ENCODE assay signal across 14 cellular contexts in genomic region chr3:188385295-188385694, GRCh38.
A peak's percentile ranks its signal among the peaks of the same experiment; 100 is the strongest.
DNase-seq lines count a peak whose midpoint lies in the region; ATAC-seq, FAIRE-seq and TF ChIP-seq lines count a peak whose summit lies in the region.
"Had no signal": no experiment of that assay in that cellular context is flagged by ENCODE, and none has a peak within 500 bp of the region (broad histone marks: within the 10 kb centered on the region; RNA-seq: fewer than 3 reads in every experiment).

No MANE protein-coding gene starts in this region.

- no peak for TF ChIP-seq EP300 in HepG2 (IDR thresholded peaks at IDR 0.05; ENCODE audit: low read depth in 2 of 2, low read length in 2 of 2)
- no peak for TF ChIP-seq EP300 in HepG2 (CRISPR knock-in tag; IDR thresholded peaks at IDR 0.05; ENCODE audit: borderline replicate concordance)

- no peak for FAIRE-seq in HepG2 (lab: Jason Lieb, UNC)

- TF ChIP-seq POLR2A in right lobe of liver (IDR thresholded peaks at IDR 0.05) (no peak), HepG2 (IDR thresholded peaks at IDR 0.05; ENCODE audit: insufficient read depth in 1 of 2, low read depth in 2 of 2, low read length in 2 of 2) (no peak)

- peak overlapping the region; percentile 11 for H3K27ac Mint-ChIP-seq in mesothelial cell of epicardium
- H3K27ac Mint-ChIP-seq: H9, T-cell had no signal

- WGBS in right lobe of liver (ENCODE audit: insufficient coverage, low coverage, low lambda C conversion rate, missing lambda C conversion rate), result 50% methylated on average over 4 of the region's 4 CpGs
- WGBS in HepG2 (ENCODE audit: low lambda C conversion rate), result 92% methylated on average over 4 of the region's 4 CpGs

- no peaks in the 10 kb centered on the region for H3K36me3 Mint-ChIP-seq in mesothelial cell of epicardium

- TF ChIP-seq RAD21 in HepG2 (CRISPR knock-in tag; IDR thresholded peaks at IDR 0.05), result no peak

- H3K79me2 ChIP-seq in HepG2 (ENCODE audit: insufficient read depth, low read length), result peaks cover 15% of the 10 kb centered on the region

- H3K27me3 ChIP-seq in right lobe of liver (no peaks in the 10 kb centered on the region), HepG2 (ENCODE audit: control insufficient read depth in 1 of 2, insufficient read depth in 2 of 2, low read length in 2 of 2) (no peaks in the 10 kb centered on the region)
- H3K27me3 ChIP-seq: esophagus squamous epithelium had no signal

- peak in 3 of 4 donors; percentile 29 to 58 (median 42) for ATAC-seq in right lobe of liver
- no peak for ATAC-seq in HepG2
- ATAC-seq in HG02642 (IDR thresholded peaks at IDR 0.05; ENCODE audit: poor library complexity, unreplicated experiment), result no peak
- no peak for ATAC-seq in GM19351 (IDR thresholded peaks at IDR 0.05; ENCODE audit: unreplicated experiment)
- ATAC-seq: activated CD4-positive, CD25-positive, alpha-beta regulatory T cell treated with anti-CD3 and anti-CD28 coated beads, Interleukin-2, amount 50 U/mL, for 24 hours; T-cell had no signal

- intact Hi-C loops in right lobe of liver (cut with DNase I) (no loop called here), HepG2 (cut with micrococcal nuclease; ENCODE audit: unreplicated experiment) (no loop called here)

- H4K20me1 ChIP-seq in HepG2 (ENCODE audit: insufficient read depth, low read length), result no peaks in the 10 kb centered on the region

- no peak overlapping the region for H3K4me3 Mint-ChIP-seq in mesothelial cell of epicardium
- H3K4me3 Mint-ChIP-seq: H9, T-cell had no signal

- DNase-seq in right lobe of liver, result no peak
- no peak for DNase-seq in HepG2 (ENCODE audit: low spot score)
- peak; percentile 33 for DNase-seq in SKM-1 (lab: John Stamatoyannopoulos, UW; ENCODE audit: unreplicated experiment)
- no peak for DNase-seq in mesothelial cell of epicardium (ENCODE audit: low spot score in 2 of 2, unreplicated experiment in 2 of 2)
- DNase-seq in HK-2 (ENCODE audit: unreplicated experiment), result no peak
- no peak for DNase-seq in NCI-H2171 (lab: John Stamatoyannopoulos, UW)
- DNase-seq: DMS79, esophagus squamous epithelium, H9, hippocampal formation, T-cell had no signal

- TF ChIP-seq CTCF in right lobe of liver (IDR thresholded peaks at IDR 0.05), result no peak
- no peak for TF ChIP-seq CTCF in HepG2 (CRISPR knock-in tag; IDR thresholded peaks at IDR 0.05)
- TF ChIP-seq CTCF in mesothelial cell of epicardium (IDR thresholded peaks at IDR 0.05; ENCODE audit: unreplicated experiment), result no peak

- H3K9ac ChIP-seq in HepG2 (ENCODE audit: insufficient read depth, low read depth, low read length), result no peak overlapping the region

- CTCF ChIA-PET in HepG2 (lab: Yijun Ruan, JAX; ENCODE audit: low intra/inter-chr PET ratio, low total read pairs), result no interaction called here

- no peak overlapping the region for H2AFZ ChIP-seq in HepG2 (ENCODE audit: low read length)

- POLR2A ChIA-PET in HepG2 (lab: Yijun Ruan, JAX), result no interaction called here

- no peak overlapping the region for H3K4me3 ChIP-seq in right lobe of liver
- H3K4me3 ChIP-seq in HepG2 (replicated peaks in 1 of 3; ENCODE audit: insufficient read depth in 1 of 3, low read depth in 2 of 3, low read length in 3 of 3), result no peak overlapping the region
- H3K4me3 ChIP-seq: esophagus squamous epithelium had no signal

- no peak overlapping the region for H3K27ac ChIP-seq in right lobe of liver
- H3K27ac ChIP-seq in HepG2 (ENCODE audit: extremely low read length, insufficient read depth, low read length), result no peak overlapping the region

- no peak overlapping the region for H3K4me2 ChIP-seq in HepG2 (ENCODE audit: low read depth, low read length)

- H3K9me3 Mint-ChIP-seq in mesothelial cell of epicardium, result no peaks in the 10 kb centered on the region
- H3K9me3 Mint-ChIP-seq: H9, T-cell had no signal

- no TSS peak for BruUV-seq in HepG2 (replicated peaks; lab: Mats Ljungman, UMichigan)

- peaks cover 22% of the 10 kb centered on the region for H3K4me1 Mint-ChIP-seq in mesothelial cell of epicardium

- no peaks in the 10 kb centered on the region for H3K36me3 ChIP-seq in right lobe of liver
- no peaks in the 10 kb centered on the region for H3K36me3 ChIP-seq in HepG2 (replicated peaks in 1 of 2; ENCODE audit: control insufficient read depth in 1 of 2, insufficient read depth in 2 of 2, low read length in 2 of 2)
- H3K36me3 ChIP-seq: esophagus squamous epithelium had no signal

- H3K9me3 ChIP-seq in right lobe of liver (no peaks in the 10 kb centered on the region), HepG2 (ENCODE audit: low read length) (no peaks in the 10 kb centered on the region)
- H3K9me3 ChIP-seq: esophagus squamous epithelium had no signal

- no peaks in the 10 kb centered on the region for H3K27me3 Mint-ChIP-seq in mesothelial cell of epicardium (ENCODE audit: low read depth)
- H3K27me3 Mint-ChIP-seq: T-cell had no signal

- H3K4me1 ChIP-seq in right lobe of liver (peaks cover 0 to 25% (median 9%) of the 10 kb centered on the region in 4 donors), HepG2 (ENCODE audit: insufficient read depth, low read length) (peaks cover 39% of the 10 kb centered on the region)

- in situ Hi-C loops in HepG2 (cut with HindIII; ENCODE audit: extremely low pct_ligation_motif_present, low pct_unique_long_range_greater_than_20kb), result no loop called here

TF ChIP-seq in HepG2, 621 proteins besides CTCF, POLR2A, EP300 and RAD21:
- TF ChIP-seq ZNF331 (CRISPR knock-in tag; IDR thresholded peaks at IDR 0.05) (no peak), HIVEP1 (CRISPR knock-in tag; IDR thresholded peaks at IDR 0.05) (no peak), ZFP36L2 (CRISPR knock-in tag; IDR thresholded peaks at IDR 0.05) (no peak), AGO1 (IDR thresholded peaks at IDR 0.05; ENCODE audit: low read depth, low read length, poor library complexity, severe bottlenecking) (no peak), RNF219 (CRISPR knock-in tag; IDR thresholded peaks at IDR 0.05) (no peak), MTA3 (CRISPR knock-in tag; IDR thresholded peaks at IDR 0.05) (no peak), ZSCAN30 (CRISPR knock-in tag; IDR thresholded peaks at IDR 0.05) (no peak), NAIF1 (CRISPR knock-in tag; IDR thresholded peaks at IDR 0.05; ENCODE audit: borderline replicate concordance) (no peak), TBX3 (IDR thresholded peaks at IDR 0.05; ENCODE audit: borderline replicate concordance) (no peak), ZNF33B (CRISPR knock-in tag; IDR thresholded peaks at IDR 0.05) (no peak), RBM22 (optimal IDR thresholded peaks at IDR 0.05; ENCODE audit: low read length) (no peak), SALL1 (CRISPR knock-in tag; IDR thresholded peaks at IDR 0.05) (no peak), NFKBIZ (CRISPR knock-in tag; IDR thresholded peaks at IDR 0.05) (no peak), ZNF10 (CRISPR knock-in tag; IDR thresholded peaks at IDR 0.05; ENCODE audit: borderline replicate concordance, low read depth) (no peak), ZNF441 (CRISPR knock-in tag; IDR thresholded peaks at IDR 0.05; ENCODE audit: borderline replicate concordance) (no peak), SRSF1 (optimal IDR thresholded peaks at IDR 0.05; ENCODE audit: low read depth, low read length) (no peak)
- TF ChIP-seq, protein P1, sequence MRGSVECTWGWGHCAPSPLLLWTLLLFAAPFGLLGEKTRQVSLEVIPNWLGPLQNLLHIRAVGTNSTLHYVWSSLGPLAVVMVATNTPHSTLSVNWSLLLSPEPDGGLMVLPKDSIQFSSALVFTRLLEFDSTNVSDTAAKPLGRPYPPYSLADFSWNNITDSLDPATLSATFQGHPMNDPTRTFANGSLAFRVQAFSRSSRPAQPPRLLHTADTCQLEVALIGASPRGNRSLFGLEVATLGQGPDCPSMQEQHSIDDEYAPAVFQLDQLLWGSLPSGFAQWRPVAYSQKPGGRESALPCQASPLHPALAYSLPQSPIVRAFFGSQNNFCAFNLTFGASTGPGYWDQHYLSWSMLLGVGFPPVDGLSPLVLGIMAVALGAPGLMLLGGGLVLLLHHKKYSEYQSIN (CRISPR knock-in tag; IDR thresholded peaks at IDR 0.05; ENCODE audit: borderline replicate concordance), result no peak
TF ChIP-seq in HepG2: peak in this region for 0.

Comparison
In these comparisons a context has a peak if more than half of its experiments do, and no peak if none do; other contexts are left out.
1. ATAC-seq: peak in right lobe of liver (3 of 4); none in HepG2 (single experiment), HG02642 (single experiment) and GM19351 (single experiment).